In genomic region chr3:42061711-42062408, GRCh38 we compare ENCODE assay signal across 8 cellular contexts. TPM values are rescaled to one million over a fixed set of nuclear protein-coding genes. Genes with fewer than 3 reads are reported as not detected.
DNase-seq lines count a peak whose midpoint lies in the region; ATAC-seq, FAIRE-seq and TF ChIP-seq lines count a peak whose summit lies in the region.
"Had no signal": no experiment of that assay in that cellular context is flagged by ENCODE, and none has a peak within 500 bp of the region (broad histone marks: within the 10 kb centered on the region; RNA-seq: fewer than 3 reads in every experiment).

No MANE protein-coding gene starts in this region.

- intact Hi-C loops in K562 (cut with micrococcal nuclease), result no loop called here

- in situ Hi-C loops in K562 (cut with MboI), result no loop called here

- no peaks in the 10 kb centered on the region for H3K36me3 ChIP-seq in K562 (ENCODE audit: control insufficient read depth, insufficient read depth, low read length)
- H3K36me3 ChIP-seq in upper lobe of left lung, result no peaks in the 10 kb centered on the region
- H3K36me3 ChIP-seq in MM.1S (replicated peaks; ENCODE audit: insufficient read depth, low read length), result no peaks in the 10 kb centered on the region; the same call in 1 of the 2 replicates

- TF ChIP-seq RAD21 in K562 (CRISPR knock-in tag; conservative IDR thresholded peaks at IDR 0.05 in 1 of 2, IDR thresholded peaks at IDR 0.05 in 1 of 2), result no peak

- TF ChIP-seq POLR2A in K562 (conservative IDR thresholded peaks at IDR 0.05) (no peak), upper lobe of left lung (IDR thresholded peaks at IDR 0.05) (peak in 2 of 4 donors; percentile 21 to 41), erythroblast (IDR thresholded peaks at IDR 0.05; ENCODE audit: low read length) (no peak)

- H3K4me2 ChIP-seq in K562 (ENCODE audit: insufficient read depth, low read length), result no peak overlapping the region
- no peak overlapping the region for H3K4me2 ChIP-seq in MM.1S (ENCODE audit: low read depth, low read length)

- H2AFZ ChIP-seq in K562 (ENCODE audit: low read depth, low read length) (no peak overlapping the region), MM.1S (ENCODE audit: low read length) (no peak overlapping the region)

- FAIRE-seq in K562 (lab: Jason Lieb, UNC), result no peak

- H3K4me3 ChIP-seq in K562 (no peak overlapping the region), upper lobe of left lung (no peak overlapping the region), MM.1S (ENCODE audit: low read length) (no peak overlapping the region)

- TF ChIP-seq CTCF in K562 (IDR thresholded peaks at IDR 0.05 in 2 of 3, conservative IDR thresholded peaks at IDR 0.05 in 1 of 3; ENCODE audit: insufficient read depth in 2 of 3, low read depth in 1 of 3, low read length in 3 of 3) (no peak), upper lobe of left lung (IDR thresholded peaks at IDR 0.05) (no peak), MM.1S (IDR thresholded peaks at IDR 0.05; ENCODE audit: low read length) (no peak)

- H3K9ac ChIP-seq in K562 (ENCODE audit: insufficient read depth in 1 of 2, low read depth in 2 of 2, low read length in 2 of 2), result 0 out of 4 replicates have a peak overlapping the region, but pooled peaks of 1 of the 2 experiments have one; percentile 18
- H3K9ac ChIP-seq in MM.1S (ENCODE audit: low read length), result no peak overlapping the region

- H3K4me1 ChIP-seq in K562 (replicated peaks in 1 of 2; ENCODE audit: control insufficient read depth in 2 of 2, insufficient read depth in 2 of 2, low read length in 2 of 2) (no peaks in the 10 kb centered on the region; a peak in 1 of 5 replicates), upper lobe of left lung (peaks cover 30 to 54% (median 43%) of the 10 kb centered on the region in 4 donors), MM.1S (ENCODE audit: low read length) (peaks cover 18% of the 10 kb centered on the region)

- POLR2A ChIA-PET in K562 (lab: Yijun Ruan, JAX), result interaction anchor here (0.7 to 1.5 kb wide), 4 partner anchors 9 to 15 kb away, joined by 3 to 7 read pairs (median 4); no protein-coding TSS in a partner anchor

- peaks cover 6% of the 10 kb centered on the region; the same call in 1 of the 2 replicates for H3F3A ChIP-seq in MM.1S (ENCODE audit: insufficient read depth, low read length)

- no peak overlapping the region for H3K27ac ChIP-seq in K562 (ENCODE audit: extremely low read depth, low read depth, low read length)
- peak overlapping the region; percentile 52 for H3K27ac ChIP-seq in layer of hippocampus (ENCODE audit: low read depth, low read length)
- H3K27ac ChIP-seq in upper lobe of left lung, result peak overlapping the region; percentile 69 to 85 (median 85)
- H3K27ac ChIP-seq in MM.1S (ENCODE audit: low read length), result no peak overlapping the region
- H3K27ac ChIP-seq: VCaP had no signal

- no peaks in the 10 kb centered on the region for H3K9me3 ChIP-seq in K562 (replicated peaks; ENCODE audit: control insufficient read depth, insufficient read depth, low read depth, low read length)
- no peaks in the 10 kb centered on the region for H3K9me3 ChIP-seq in upper lobe of left lung
- H3K9me3 ChIP-seq in MM.1S (replicated peaks; ENCODE audit: insufficient read depth, low read length), result no peaks in the 10 kb centered on the region

- peak; percentile 65 for DNase-seq in HuH-7.5 (ENCODE audit: low spot score)
- peak in 1 of 4 experiments; percentile 37 for DNase-seq in K562 (ENCODE audit: extremely low read depth in 1 of 4, low spot score in 3 of 4)
- DNase-seq in upper lobe of left lung, result peak in 1 of 2 donors; percentile 76
- DNase-seq in MM.1S, result no peak
- no peak for DNase-seq in erythroblast (lab: John Stamatoyannopoulos, UW)
- no peak for DNase-seq in HT-29 (ENCODE audit: low spot score)

- ATAC-seq in K562 (peak; percentile 82), upper lobe of left lung (ENCODE audit: low FRiP score in 2 of 2) (peak; percentile 88 to 93)

- no peaks in the 10 kb centered on the region for H3K9me2 ChIP-seq in MM.1S (replicated peaks; ENCODE audit: insufficient read depth, low read length)

- H3K9me1 ChIP-seq in K562 (ENCODE audit: control insufficient read depth, insufficient read depth, low read length), result peaks cover 5% of the 10 kb centered on the region

- 47% methylated on average over 6 of the region's 6 CpGs for WGBS in K562 (ENCODE audit: insufficient coverage, low coverage, missing lambda C conversion rate)
- 24 to 25% methylated on average over 6 of the region's 6 CpGs for WGBS in upper lobe of left lung, 2 donors

- H3K79me2 ChIP-seq in K562 (ENCODE audit: control insufficient read depth, insufficient read depth, low read length) (peaks cover 6% of the 10 kb centered on the region; the same call in 2 of the 3 replicates), MM.1S (ENCODE audit: low read length) (peaks cover 83% of the 10 kb centered on the region)

- CTCF ChIA-PET in K562 (lab: Yijun Ruan, JAX; ENCODE audit: low intra/inter-chr PET ratio), result no interaction called here

- TF ChIP-seq EP300 in K562 (IDR thresholded peaks at IDR 0.05; ENCODE audit: low read length) (no peak), upper lobe of left lung (IDR thresholded peaks at IDR 0.05) (peak in 2 of 4 donors; percentile 69 to 92)

- H3K27me3 ChIP-seq in K562 (ENCODE audit: control insufficient read depth in 2 of 2, insufficient read depth in 2 of 2, low read length in 2 of 2), result no peaks in the 10 kb centered on the region
- no peaks in the 10 kb centered on the region for H3K27me3 ChIP-seq in layer of hippocampus (ENCODE audit: control insufficient read depth, insufficient read depth, low read length)
- H3K27me3 ChIP-seq in upper lobe of left lung, result no peaks in the 10 kb centered on the region
- H3K27me3 ChIP-seq in MM.1S (replicated peaks; ENCODE audit: insufficient read depth, low read length), result no peaks in the 10 kb centered on the region

- H4K20me1 ChIP-seq in K562 (replicated peaks; ENCODE audit: control insufficient read depth, insufficient read depth, low read length) (peaks cover 12% of the 10 kb centered on the region), MM.1S (ENCODE audit: insufficient read depth, low read length) (no peaks in the 10 kb centered on the region)

- BruUV-seq in K562 (replicated peaks; lab: Mats Ljungman, UMichigan), result no TSS peak

TF ChIP-seq in K562, 482 proteins besides CTCF, POLR2A, EP300 and RAD21 (continues in another document):
- no peak for TF ChIP-seq TAF1 (IDR thresholded peaks at IDR 0.05; ENCODE audit: control insufficient read depth, extremely low read depth, insufficient read depth, low read length, severe bottlenecking)
- TF ChIP-seq CTBP1 (IDR thresholded peaks at IDR 0.05; ENCODE audit: borderline replicate concordance), result peak; percentile 10; the same call in 1 of the 2 replicates
- TF ChIP-seq ZNF282 (CRISPR knock-in tag; IDR thresholded peaks at IDR 0.05), result no peak
- TF ChIP-seq ATF7 (IDR thresholded peaks at IDR 0.05), result 0 out of 2 replicates have a peak, but pooled peaks have one; percentile 33
- TF ChIP-seq C11orf30 (IDR thresholded peaks at IDR 0.05; ENCODE audit: low read depth), result 0 out of 2 replicates have a peak, but pooled peaks have one; percentile 37
- peak; percentile 78 for TF ChIP-seq ATF3 (IDR thresholded peaks at IDR 0.05)
- TF ChIP-seq ATF3 (CRISPR knock-in tag; conservative IDR thresholded peaks at IDR 0.05), result no peak
- TF ChIP-seq MCM5 (IDR thresholded peaks at IDR 0.05; ENCODE audit: low read depth), result no peak
- no peak for TF ChIP-seq ATF1 (CRISPR knock-in tag; IDR thresholded peaks at IDR 0.05)
- 0 out of 2 replicates have a peak, but pooled peaks have one; percentile 18 for TF ChIP-seq ATF1 (tag; IDR thresholded peaks at IDR 0.05)
- peak; percentile 51; the same call in 1 of the 2 replicates for TF ChIP-seq JUND (IDR thresholded peaks at IDR 0.05; ENCODE audit: borderline replicate concordance, low read depth, low read length)
- TF ChIP-seq JUND (tag; IDR thresholded peaks at IDR 0.05; ENCODE audit: borderline replicate concordance, low read depth, low read length), result peak; percentile 65; the same call in 2 of the 3 replicates
- 0 out of 2 replicates have a peak, but pooled peaks have one; percentile 21 for TF ChIP-seq MAFG (tag; conservative IDR thresholded peaks at IDR 0.05)
- TF ChIP-seq IFI16 (CRISPR knock-in tag; IDR thresholded peaks at IDR 0.05), result no peak
- 0 out of 2 replicates have a peak, but pooled peaks have one; percentile 17 for TF ChIP-seq JUN (IDR thresholded peaks at IDR 0.05; ENCODE audit: borderline replicate concordance, low read depth, low read length)
- TF ChIP-seq JUN (CRISPR knock-in tag; IDR thresholded peaks at IDR 0.05; ENCODE audit: borderline replicate concordance), result no peak

RNA-seq across cellular contexts. Expression of gene TRAK1, which starts 29.3 kb away (rescaled TPM):
- total RNA-seq in K562 (2011; cell fraction: chromatin; rRNA removed; ENCODE audit: low replicate concordance), result 54.4 and 56.3 TPM in 2 replicates
- total RNA-seq in K562 (2011; cell fraction: nucleolus; rRNA removed), result 28.3 and 29.1 TPM in 2 replicates
- 38.1 and 45.0 TPM in 2 replicates for total RNA-seq in K562 (2011; cell fraction: nucleoplasm; rRNA removed)
- total RNA-seq in K562 (2014; rRNA removed), result 21.7 and 25.8 TPM in 2 replicates
- 13.2 and 14.2 TPM in 2 replicates for total RNA-seq in K562 (2014; rRNA removed; fragmentation: Illumina TruSeq; extraction: Trizol)
- 15.5 and 15.6 TPM in 2 replicates for total RNA-seq in K562 (2015; rRNA removed; fragmentation: Illumina TruSeq; extraction: Trizol)
- 27.5 and 28.5 TPM in 2 replicates for total RNA-seq in K562 (2021)
- polyA plus RNA-seq in K562 (2011; rRNA removed), result 17.5 and 24.0 TPM in 2 replicates
- 13.7 and 15.9 TPM in 2 replicates for polyA plus RNA-seq in K562 (2011; cell fraction: cytosol; rRNA removed)
- polyA plus RNA-seq in K562 (2011; cell fraction: nucleus; rRNA removed), result 46.8 and 47.8 TPM in 2 replicates
- 16.4 and 21.1 TPM in 2 replicates for polyA plus RNA-seq in K562 (2012)
- polyA plus RNA-seq in K562 (2014; fragmentation: Illumina TruSeq; extraction: Trizol), result 20.3 and 21.3 TPM in 2 replicates
- 1 to 10 TPM; 5.3 TPM for polyA plus RNA-seq in K562 (2014; fragmentation: Nextera tagmentation; extraction: Ambion mirVana)
- polyA plus RNA-seq in K562 (2014; rRNA removed), result 18.7 and 19.4 TPM in 2 replicates
- polyA minus RNA-seq in K562 (2011; rRNA and poly(A)+ RNA removed), result 24.5 and 36.4 TPM in 2 replicates
- polyA minus RNA-seq in K562 (2011; cell fraction: cytosol; rRNA and poly(A)+ RNA removed), result 17.6 and 25.8 TPM in 2 replicates
- polyA minus RNA-seq in K562 (2011; cell fraction: nucleus; rRNA and poly(A)+ RNA removed), result 28.0 and 53.1 TPM in 2 replicates
- total RNA-seq in upper lobe of left lung, result 100 to 1,000 TPM in 1 of 6 donors, 10 to 100 TPM in 5; 46.7 to 107 (median 74.7) TPM
- total RNA-seq in HT-29 (2014; rRNA removed; shearing (Covaris generic)), result 186 and 190 TPM in 2 replicates

Comparison
In these comparisons a context has a peak if more than half of its experiments do, and no peak if none do; other contexts are left out.
1. H3K27ac ChIP-seq: peak in layer of hippocampus (single experiment) and upper lobe of left lung (4 of 4); none in K562 (single experiment) and MM.1S (single experiment).